34 cellular contexts compared by ENCODE assay signal in genomic region chr11:2168286-2169000, GRCh38. TPM values are rescaled to one million over a fixed set of nuclear protein-coding genes. Genes with fewer than 3 reads are reported as not detected.
"Had no signal": no experiment of that assay in that cellular context is flagged by ENCODE, and none has a peak within 500 bp of the region (broad histone marks: within the 10 kb centered on the region; RNA-seq: fewer than 3 reads in every experiment).

No MANE protein-coding gene starts in this region.

- H3K36me3 Mint-ChIP-seq: activated naive CD4-positive, alpha-beta T cell treated with anti-CD3 and anti-CD28 coated beads, Interleukin-2, amount 10 ng/mL, durations not matched to agents 7 days and 5 days; activated naive CD8-positive, alpha-beta T cell treated with anti-CD3 and anti-CD28 coated beads, Interleukin-2, amount 10 ng/mL, durations not matched to agents 7 days and 5 days; brain; immature natural killer cell; memory B cell; naive thymus-derived CD4-positive, alpha-beta T cell had no signal

- H3K4me1 Mint-ChIP-seq: activated naive CD4-positive, alpha-beta T cell treated with anti-CD3 and anti-CD28 coated beads, Interleukin-2, amount 10 ng/mL, durations not matched to agents 7 days and 5 days; activated naive CD8-positive, alpha-beta T cell treated with anti-CD3 and anti-CD28 coated beads, Interleukin-2, amount 10 ng/mL, durations not matched to agents 7 days and 5 days; immature natural killer cell; memory B cell; naive thymus-derived CD4-positive, alpha-beta T cell had no signal

- H3K27ac Mint-ChIP-seq: activated naive CD4-positive, alpha-beta T cell treated with anti-CD3 and anti-CD28 coated beads, Interleukin-2, amount 10 ng/mL, durations not matched to agents 7 days and 5 days; activated naive CD8-positive, alpha-beta T cell treated with anti-CD3 and anti-CD28 coated beads, Interleukin-2, amount 10 ng/mL, durations not matched to agents 7 days and 5 days; brain; immature natural killer cell; memory B cell; naive thymus-derived CD4-positive, alpha-beta T cell had no signal

- H3K4me3 ChIP-seq: ascending aorta, cardiac muscle cell, right atrium auricular region, spleen, transverse colon, uterus had no signal

- H3K27me3 ChIP-seq: cardiac muscle cell, right atrium auricular region, uterus had no signal

- H3K36me3 ChIP-seq: ascending aorta, cardiac muscle cell, right atrium auricular region, spleen, transverse colon, uterus, WERI-Rb-1 had no signal

- H2AFZ ChIP-seq: parathyroid adenoma had no signal

- H3K9ac ChIP-seq: parathyroid adenoma had no signal

- H3K79me2 ChIP-seq: parathyroid adenoma had no signal

- H3K27me3 Mint-ChIP-seq: activated naive CD8-positive, alpha-beta T cell treated with anti-CD3 and anti-CD28 coated beads, Interleukin-2, amount 10 ng/mL, durations not matched to agents 7 days and 5 days; brain had no signal

- DNase-seq: activated CD4-positive, alpha-beta T cell treated with anti-CD3 and anti-CD28 coated beads for 48 hours; activated CD4-positive, alpha-beta T cell treated with anti-CD3 and anti-CD28 coated beads, Interleukin-2, amount 50 U/mL, for 48 hours; activated CD8-positive, alpha-beta memory T cell treated with anti-CD3 and anti-CD28 coated beads for 24 hours; activated gamma-delta T cell; activated naive CD4-positive, alpha-beta T cell treated with anti-CD3 and anti-CD28 coated beads, Interleukin-2, amount 10 ng/mL, durations not matched to agents 7 days and 5 days; activated naive CD8-positive, alpha-beta T cell treated with anti-CD3 and anti-CD28 coated beads, Interleukin-2, amount 10 ng/mL, durations not matched to agents 7 days and 5 days; cortex of kidney; foreskin fibroblast; head of caudate nucleus; hypothalamus; immature natural killer cell; kidney; left colon; midbrain; naive thymus-derived CD4-positive, alpha-beta T cell; spleen; stimulated activated naive CD4-positive, alpha-beta T cell; transverse colon; uterus; WERI-Rb-1 had no signal

- H3K27ac ChIP-seq: ascending aorta, cardiac muscle cell, parathyroid adenoma, right atrium auricular region, spleen, transverse colon, uterus, WERI-Rb-1 had no signal

- H3K9me3 ChIP-seq: ascending aorta, right atrium auricular region, spleen, transverse colon, uterus had no signal

- ATAC-seq: activated CD4-positive, CD25-positive, alpha-beta regulatory T cell treated with anti-CD3 and anti-CD28 coated beads, Interleukin-2, amount 50 U/mL, for 24 hours; left colon; naive thymus-derived CD4-positive, alpha-beta T cell had no signal

- H3K4me3 Mint-ChIP-seq: activated naive CD4-positive, alpha-beta T cell treated with anti-CD3 and anti-CD28 coated beads, Interleukin-2, amount 10 ng/mL, durations not matched to agents 7 days and 5 days; activated naive CD8-positive, alpha-beta T cell treated with anti-CD3 and anti-CD28 coated beads, Interleukin-2, amount 10 ng/mL, durations not matched to agents 7 days and 5 days; brain; immature natural killer cell; memory B cell; naive thymus-derived CD4-positive, alpha-beta T cell had no signal

- H3K9me3 Mint-ChIP-seq: activated naive CD4-positive, alpha-beta T cell treated with anti-CD3 and anti-CD28 coated beads, Interleukin-2, amount 10 ng/mL, durations not matched to agents 7 days and 5 days; activated naive CD8-positive, alpha-beta T cell treated with anti-CD3 and anti-CD28 coated beads, Interleukin-2, amount 10 ng/mL, durations not matched to agents 7 days and 5 days; brain; immature natural killer cell; memory B cell; naive thymus-derived CD4-positive, alpha-beta T cell had no signal

- H3K4me1 ChIP-seq: parathyroid adenoma had no signal

RNA-seq across cellular contexts. Expression of gene TH, which starts 3.2 kb away (rescaled TPM):
- total RNA-seq: activated naive CD8-positive, alpha-beta T cell treated with anti-CD3 and anti-CD28 coated beads, Interleukin-2, amount 10 ng/mL, durations not matched to agents 7 days and 5 days; ascending aorta; cardiac muscle cell; endothelial cell of umbilical vein; kidney; left colon; naive thymus-derived CD4-positive, alpha-beta T cell; pulmonary artery endothelial cell; right atrium auricular region; T-helper 1 cell treated with Interleukin-12 subunit alpha and Interleukin-12 subunit beta and Interleukin-4 antibody, amounts not matched to agents 30 ng/mL and 1 ng/mL, for 36 hours; transverse colon had no signal
- polyA plus RNA-seq: cardiac muscle cell; endothelial cell of umbilical vein; immature natural killer cell; naive thymus-derived CD4-positive, alpha-beta T cell had no signal

RNA-seq across cellular contexts. Expression of gene INS, which starts 7.4 kb away (rescaled TPM):
- total RNA-seq: activated naive CD8-positive, alpha-beta T cell treated with anti-CD3 and anti-CD28 coated beads, Interleukin-2, amount 10 ng/mL, durations not matched to agents 7 days and 5 days; ascending aorta; cardiac muscle cell; cerebellum; endothelial cell of umbilical vein; kidney; lower leg skin; naive thymus-derived CD4-positive, alpha-beta T cell; pulmonary artery endothelial cell; right atrium auricular region; T-helper 1 cell treated with Interleukin-12 subunit alpha and Interleukin-12 subunit beta and Interleukin-4 antibody, amounts not matched to agents 30 ng/mL and 1 ng/mL, for 36 hours; temporal lobe; transverse colon; uterus had no signal
- polyA plus RNA-seq: cardiac muscle cell; endothelial cell of umbilical vein; immature natural killer cell; naive thymus-derived CD4-positive, alpha-beta T cell; neural cell had no signal

RNA-seq across cellular contexts. Expression of gene IGF2, which starts 29.3 kb away (rescaled TPM):
- total RNA-seq: activated naive CD8-positive, alpha-beta T cell treated with anti-CD3 and anti-CD28 coated beads, Interleukin-2, amount 10 ng/mL, durations not matched to agents 7 days and 5 days had no signal
- polyA plus RNA-seq: immature natural killer cell; naive thymus-derived CD4-positive, alpha-beta T cell; neural cell had no signal
